8 cellular contexts compared by ENCODE assay signal in genomic region chr20:41005361-41005729, GRCh38. TPM values are rescaled to one million over a fixed set of nuclear protein-coding genes. Genes with fewer than 3 reads are reported as not detected.
DNase-seq lines count a peak whose midpoint lies in the region; ATAC-seq, FAIRE-seq and TF ChIP-seq lines count a peak whose summit lies in the region.

No MANE protein-coding gene starts in this region.

- ATAC-seq in CD4-positive, alpha-beta T cell (ENCODE audit: poor library complexity), result no peak
- ATAC-seq in HG03520 (IDR thresholded peaks at IDR 0.05; ENCODE audit: unreplicated experiment), result no peak

- no peaks in the 10 kb centered on the region for H3K27me3 ChIP-seq in bronchial epithelial cell (ENCODE audit: control insufficient read depth, insufficient read depth, low read length)
- no peaks in the 10 kb centered on the region for H3K27me3 ChIP-seq in CD4-positive, alpha-beta T cell (ENCODE audit: control insufficient read depth, insufficient read depth, low read length)

- no peak for FAIRE-seq in bronchial epithelial cell (lab: Jason Lieb, UNC)

- peak overlapping the region; percentile 87 for H3K27ac Mint-ChIP-seq in mesothelial cell of epicardium
- H3K27ac Mint-ChIP-seq in CD4-positive, alpha-beta T cell, result no peak overlapping the region

- H3K27ac ChIP-seq in CD4-positive, alpha-beta T cell (ENCODE audit: low read depth, low read length), result no peak overlapping the region

- H3K9me3 ChIP-seq in CD4-positive, alpha-beta T cell (ENCODE audit: control insufficient read depth, low read length), result no peaks in the 10 kb centered on the region

- H3K4me3 ChIP-seq in AG10803 (ENCODE audit: low read length) (no peak overlapping the region), bronchial epithelial cell (ENCODE audit: low read depth, low read length) (no peak overlapping the region)

- DNase-seq in AG10803 (ENCODE audit: low read depth) (peak; percentile 90), NCI-H2029 (lab: John Stamatoyannopoulos, UW) (peak; percentile 79), bronchial epithelial cell (ENCODE audit: low read depth) (peak; percentile 95), mesothelial cell of epicardium (ENCODE audit: low spot score in 2 of 2, unreplicated experiment in 2 of 2) (peak; percentile 57 to 75), NCI-H1436 treated with DMSO at 0.1 percent for 48 hours (lab: John Stamatoyannopoulos, UW) (no peak), HuH-7 (ENCODE audit: low spot score) (no peak)
- DNase-seq in CD4-positive, alpha-beta T cell, result no peak

- TF ChIP-seq CTCF in AG10803 (conservative IDR thresholded peaks at IDR 0.05; ENCODE audit: low read length) (no peak), bronchial epithelial cell (IDR thresholded peaks at IDR 0.05; ENCODE audit: insufficient read depth, low read length, severe bottlenecking) (no peak), mesothelial cell of epicardium (IDR thresholded peaks at IDR 0.05; ENCODE audit: unreplicated experiment) (no peak)
- TF ChIP-seq CTCF in CD4-positive, alpha-beta T cell (IDR thresholded peaks at IDR 0.05), result no peak

- peaks cover 1% of the 10 kb centered on the region for H3K36me3 Mint-ChIP-seq in mesothelial cell of epicardium
- no peaks in the 10 kb centered on the region for H3K36me3 Mint-ChIP-seq in CD4-positive, alpha-beta T cell (ENCODE audit: low read depth)

- peaks cover 6% of the 10 kb centered on the region for H3K9me3 Mint-ChIP-seq in mesothelial cell of epicardium
- no peaks in the 10 kb centered on the region for H3K9me3 Mint-ChIP-seq in CD4-positive, alpha-beta T cell

- POLR2A ChIA-PET in CD4-positive, alpha-beta T cell (lab: Charles Lee), result no interaction called here

- CTCF ChIA-PET in CD4-positive, alpha-beta T cell (lab: Charles Lee), result interaction anchor here (1.8 kb wide), 1 partner anchor 15 kb away, joined by 7 read pairs; no protein-coding TSS in a partner anchor

- no peak overlapping the region for H3K4me3 Mint-ChIP-seq in mesothelial cell of epicardium
- no peak overlapping the region for H3K4me3 Mint-ChIP-seq in CD4-positive, alpha-beta T cell

- no peaks in the 10 kb centered on the region for H3K36me3 ChIP-seq in bronchial epithelial cell (ENCODE audit: control insufficient read depth, insufficient read depth, low read length)

- peaks cover 37% of the 10 kb centered on the region for H3K4me1 Mint-ChIP-seq in mesothelial cell of epicardium
- H3K4me1 Mint-ChIP-seq in CD4-positive, alpha-beta T cell (ENCODE audit: low read depth), result peaks cover 22% of the 10 kb centered on the region

- intact Hi-C loops in CD4-positive, alpha-beta T cell (cut with DNase I, micrococcal nuclease), result no loop called here

- H3K27me3 Mint-ChIP-seq in mesothelial cell of epicardium (ENCODE audit: low read depth), result no peaks in the 10 kb centered on the region
- H3K27me3 Mint-ChIP-seq in CD4-positive, alpha-beta T cell, result no peaks in the 10 kb centered on the region

RNA-seq across cellular contexts. Expression of gene TOP1, which starts 23.3 kb away (rescaled TPM):
- 18.2 and 37.5 TPM in 2 replicates for total RNA-seq in bronchial epithelial cell
- total RNA-seq in mesothelial cell of epicardium, result 76.0 to 78.6 TPM (median 76.7 TPM) in 3 replicates
- total RNA-seq in CD4-positive, alpha-beta T cell, result 10 to 100 TPM; 37.6 to 41.7 TPM

Comparison
In these comparisons a context has a peak if more than half of its experiments do, and no peak if none do; other contexts are left out.
1. DNase-seq: peak in AG10803 (single experiment), NCI-H2029 (single experiment), bronchial epithelial cell (single experiment) and mesothelial cell of epicardium (2 of 2); none in NCI-H1436 treated with DMSO at 0.1 percent for 48 hours (single experiment), CD4-positive, alpha-beta T cell (0 of 10) and HuH-7 (single experiment).